ENCODE assay signal across 1 cellular context in genomic region chr10:72260588-72261322, GRCh38.
TF ChIP-seq lines count a peak whose summit lies in the region.

No MANE protein-coding gene starts in this region.

TF ChIP-seq in K562, 482 proteins besides CTCF, POLR2A, EP300 and RAD21 (continued from another document):
- TF ChIP-seq SIRT6 (IDR thresholded peaks at IDR 0.05; ENCODE audit: low read depth, low read length), result no peak
- TF ChIP-seq DIDO1 (tag; IDR thresholded peaks at IDR 0.05; ENCODE audit: low read depth), result no peak; the same call in none of the 2 replicates
- peak in 1 of 2 experiments; percentile 33; a peak in 1 of 4 replicates for TF ChIP-seq UBTF (IDR thresholded peaks at IDR 0.05; ENCODE audit: borderline replicate concordance in 1 of 2, low read depth in 2 of 2, low read length in 2 of 2)
- TF ChIP-seq GTF2E2 (tag; IDR thresholded peaks at IDR 0.05), result no peak
- 0 out of 2 replicates have a peak, but pooled peaks have one; percentile 41 for TF ChIP-seq CREB1 (IDR thresholded peaks at IDR 0.05)
- TF ChIP-seq CREB1 (CRISPR knock-in tag; IDR thresholded peaks at IDR 0.05), result no peak; the same call in 1 of the 2 replicates
- 0 out of 2 replicates have a peak, but pooled peaks have one; percentile 47 for TF ChIP-seq ZNF133 (CRISPR knock-in tag; IDR thresholded peaks at IDR 0.05)
- 0 out of 2 replicates have a peak, but pooled peaks have one; percentile 82 for TF ChIP-seq HIVEP1 (CRISPR knock-in tag; IDR thresholded peaks at IDR 0.05)
- peak; percentile 77 for TF ChIP-seq HES1 (IDR thresholded peaks at IDR 0.05; ENCODE audit: low read depth)
